In the genomic region with DNA sequence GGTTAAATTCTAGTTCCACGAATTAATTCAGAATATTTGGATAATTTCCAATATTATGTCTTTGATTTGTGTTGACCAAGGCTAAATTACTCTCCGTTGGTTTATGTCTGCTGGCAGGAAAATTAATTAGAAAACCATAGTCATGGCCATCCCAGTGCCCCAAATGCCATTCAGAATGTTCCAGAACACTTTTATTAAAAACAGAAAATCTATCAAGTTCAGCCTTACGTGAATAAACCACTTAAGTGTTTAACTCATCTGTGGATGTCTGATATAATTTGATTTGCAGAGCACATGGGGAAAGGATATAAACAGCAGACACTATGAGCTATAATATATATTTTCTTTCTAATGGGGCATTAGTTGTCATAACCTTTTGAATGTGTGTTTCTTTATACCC, we compare ENCODE assay signal across 26 cellular contexts.
"Had no signal": no experiment of that assay in that cellular context is flagged by ENCODE, and none has a peak within 500 bp of the region (broad histone marks: within the 10 kb centered on the region; RNA-seq: fewer than 3 reads in every experiment).

No MANE protein-coding gene starts in this region.

- H3K4me3 ChIP-seq: pancreas, prostate gland, right lobe of liver, sigmoid colon, suprapubic skin, testis, tibial artery, transverse colon, upper lobe of right lung, uterus had no signal

- FAIRE-seq: pancreas, small intestine had no signal

- H3K27me3 ChIP-seq: neutrophil, pancreas, right lobe of liver, sigmoid colon, suprapubic skin, testis, tibial artery, transverse colon, upper lobe of right lung, uterus had no signal

- H3K36me3 ChIP-seq: neutrophil, pancreas, prostate gland, right lobe of liver, sigmoid colon, suprapubic skin, tibial artery, transverse colon, upper lobe of right lung, uterus had no signal

- H3K9me3 ChIP-seq: neutrophil, pancreas, prostate gland, right lobe of liver, suprapubic skin, testis, tibial artery, transverse colon, upper lobe of right lung, uterus had no signal

- ATAC-seq: naive thymus-derived CD8-positive, alpha-beta T cell; natural killer cell treated with Interleukin-12 subunit alpha and Interleukin-12 subunit beta and Interleukin-15 and Interleukin-18, amount 100 ng/mL, for 72 hours; pancreas; right cardiac atrium; right lobe of liver; stimulated activated effector memory CD8-positive, alpha-beta T cell treated with anti-CD3 and anti-CD28 coated beads, Interleukin-12 subunit alpha, Interleukin-12 subunit beta, amount 100 ng/mL, for 72 hours; stimulated activated naive CD8-positive, alpha-beta T cell treated with anti-CD3 and anti-CD28 coated beads, Interleukin-15, amount 100 ng/mL, for 72 hours; stimulated activated naive CD8-positive, alpha-beta T cell treated with anti-CD3 and anti-CD28 coated beads, Interleukin-15, Interleukin-2, amounts not matched to agents 100 U/mL and 50 U/mL, for 24 hours; upper lobe of right lung had no signal

- H3K4me1 ChIP-seq: pancreas, prostate gland, right lobe of liver, sigmoid colon, suprapubic skin, testis, tibial artery, transverse colon, upper lobe of right lung, uterus had no signal

- DNase-seq: naive thymus-derived CD8-positive, alpha-beta T cell; nephron progenitor cell; nucleus accumbens; pancreas; right cardiac atrium; right lobe of liver; sigmoid colon; small intestine; stimulated activated CD4-positive, alpha-beta T cell treated with anti-CD3 and anti-CD28 coated beads, Interleukin-15, amount 100 ng/mL, for 24 hours; stimulated activated CD4-positive, alpha-beta T cell treated with anti-CD3 and anti-CD28 coated beads, Interleukin-2, amount 100 ng/mL, for 24 hours; stimulated activated CD4-positive, alpha-beta T cell treated with anti-CD3 and anti-CD28 coated beads, Interleukin-2, amount 100 ng/mL, for 48 hours; stimulated activated CD4-positive, alpha-beta T cell treated with anti-CD3 and anti-CD28 coated beads, Interleukin-4, amount 100 ng/mL, for 24 hours; stimulated activated naive CD4-positive, alpha-beta T cell; stimulated activated naive CD8-positive, alpha-beta T cell treated with anti-CD3 and anti-CD28 coated beads, Interleukin-15, amount 100 ng/mL, for 72 hours; stimulated activated naive CD8-positive, alpha-beta T cell treated with anti-CD3 and anti-CD28 coated beads, Interleukin-15, Interleukin-2, amounts not matched to agents 100 U/mL and 50 U/mL, for 24 hours; substantia nigra; testis; tibial artery; transverse colon; upper lobe of right lung; uterus had no signal

- H3K27ac ChIP-seq: neutrophil, pancreas, prostate gland, right lobe of liver, sigmoid colon, suprapubic skin, testis, tibial artery, transverse colon, upper lobe of right lung, uterus had no signal
